In the genomic region with DNA sequence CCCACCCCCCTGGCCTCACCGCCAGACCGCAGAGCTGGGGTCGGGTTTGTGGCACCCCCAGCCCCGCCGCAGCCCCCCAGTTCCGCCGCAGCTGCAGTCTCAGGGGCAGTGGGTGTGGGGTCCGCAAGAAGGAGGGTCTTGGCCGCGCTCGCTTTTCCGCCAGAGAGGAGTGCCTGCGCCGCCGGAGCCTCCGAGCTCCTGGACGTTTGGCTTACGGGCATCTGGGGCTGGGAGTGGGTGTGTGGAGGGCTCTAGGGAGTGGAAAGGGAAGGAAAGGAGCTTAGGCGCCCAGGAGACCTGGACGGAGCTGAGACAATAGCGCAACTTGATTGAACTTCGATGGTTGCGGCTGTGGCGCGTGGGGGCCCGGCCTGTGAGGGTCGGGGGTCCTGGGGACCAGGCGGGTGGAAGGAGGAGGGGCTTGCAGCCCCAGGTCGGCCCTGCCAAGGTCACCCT, we compare ENCODE assay signal across 8 cellular contexts.
DNase-seq lines count a peak whose midpoint lies in the region; ATAC-seq and TF ChIP-seq lines count a peak whose summit lies in the region.

No MANE protein-coding gene starts in this region.

- peaks cover 21 to 34% (median 26%) of the 10 kb centered on the region in 3 donors for H3K4me1 Mint-ChIP-seq in T-cell
- H3K4me1 Mint-ChIP-seq in glutamatergic neuron (ENCODE audit: low read depth, unreplicated experiment): peaks cover 42% of the 10 kb centered on the region

- H3K36me3 ChIP-seq in rectal smooth muscle tissue (ENCODE audit: control insufficient read depth, insufficient read depth, low read length): no peaks in the 10 kb centered on the region

- peak overlapping the region; percentile 10 for H3K9ac ChIP-seq in rectal smooth muscle tissue (ENCODE audit: low read length)

- H3K27ac ChIP-seq in rectal smooth muscle tissue (ENCODE audit: low read depth, low read length): peak overlapping the region; percentile 64

- no peak for TF ChIP-seq CTCF in glutamatergic neuron (IDR thresholded peaks at IDR 0.05; ENCODE audit: partially characterized antibody, unreplicated experiment)

- DNase-seq in T-cell: peak in 1 of 34 experiments; percentile 5
- DNase-seq in glutamatergic neuron: peak; percentile 43
- DNase-seq in middle frontal gyrus (ENCODE audit: extremely low spot score, low spot score): no peak
- no peak for DNase-seq in NCI-H2029 treated with DMSO at 0.1 percent for 48 hours (lab: John Stamatoyannopoulos, UW)
- DNase-seq in NCI-H1048 (lab: John Stamatoyannopoulos, UW): no peak

- CTCF ChIA-PET in T-cell (lab: Charles Lee): interaction anchor here in 1 of 2 donors (0.6 kb wide), 3 partner anchors 57 to 1526 kb away, joined by 3 to 4 read pairs (median 3); no protein-coding TSS in a partner anchor

- H3K27me3 Mint-ChIP-seq in T-cell: peaks cover 29 to 39% of the 10 kb centered on the region in 2 donors
- peaks cover 21% of the 10 kb centered on the region for H3K27me3 Mint-ChIP-seq in glutamatergic neuron (ENCODE audit: unreplicated experiment)

- ATAC-seq in T-cell (replicated peaks in 1 of 4): peak; percentile 21 to 37 (median 27)
- ATAC-seq in HG02798 (IDR thresholded peaks at IDR 0.05; ENCODE audit: poor library complexity, unreplicated experiment): no peak

- H3K36me3 Mint-ChIP-seq in T-cell (no peaks in the 10 kb centered on the region), glutamatergic neuron (ENCODE audit: unreplicated experiment) (no peaks in the 10 kb centered on the region)

- H3K9me3 Mint-ChIP-seq in T-cell (no peaks in the 10 kb centered on the region), glutamatergic neuron (ENCODE audit: unreplicated experiment) (peaks cover 21% of the 10 kb centered on the region)

- POLR2A ChIA-PET in T-cell (lab: Charles Lee): interaction anchor here in 1 of 2 donors (0.6 to 0.7 kb wide), 2 partner anchors 344 to 566 kb away, joined by 3 read pairs; no protein-coding TSS in a partner anchor

- H3K4me3 Mint-ChIP-seq in T-cell: peak overlapping the region; percentile 86 to 90 (median 86)
- peak overlapping the region; percentile 85 for H3K4me3 Mint-ChIP-seq in glutamatergic neuron (ENCODE audit: unreplicated experiment)

- H3K4me3 ChIP-seq in GM08714 (ENCODE audit: low read length): peak overlapping the region; percentile 21; the same call in 1 of the 2 replicates
- peak overlapping the region; percentile 72 for H3K4me3 ChIP-seq in rectal smooth muscle tissue (ENCODE audit: low read length)

- H3K27me3 ChIP-seq in rectal smooth muscle tissue (ENCODE audit: control insufficient read depth, insufficient read depth, low read length): no peaks in the 10 kb centered on the region

- H3K27ac Mint-ChIP-seq in T-cell (peak overlapping the region in 1 of 2 donors; percentile 69), glutamatergic neuron (ENCODE audit: unreplicated experiment) (no peak overlapping the region)

- H3K4me1 ChIP-seq in rectal smooth muscle tissue (ENCODE audit: control insufficient read depth, insufficient read depth, low read length): peaks cover 28% of the 10 kb centered on the region
